In genomic region chr3:110773413-110773954, GRCh38 we compare ENCODE assay signal across 16 cellular contexts.
DNase-seq lines count a peak whose midpoint lies in the region; ATAC-seq, FAIRE-seq and TF ChIP-seq lines count a peak whose summit lies in the region.
"Had no signal": no experiment of that assay in that cellular context is flagged by ENCODE, and none has a peak within 500 bp of the region (broad histone marks: within the 10 kb centered on the region; RNA-seq: fewer than 3 reads in every experiment).

No MANE protein-coding gene starts in this region.

- ATAC-seq in GM21423 (IDR thresholded peaks at IDR 0.05; ENCODE audit: unreplicated experiment) = no peak
- ATAC-seq: stimulated activated naive CD8-positive, alpha-beta T cell treated with anti-CD3 and anti-CD28 coated beads, Interleukin-15, Interleukin-2, amounts not matched to agents 100 U/mL and 50 U/mL, for 24 hours had no signal

- TF ChIP-seq CTCF in Calu3 (IDR thresholded peaks at IDR 0.05; ENCODE audit: unreplicated experiment) (no peak), cardiac fibroblast (IDR thresholded peaks at IDR 0.05; ENCODE audit: low read depth, low read length) (no peak), tibial artery (IDR thresholded peaks at IDR 0.05) (no peak)

- H3K9me3 Mint-ChIP-seq in Calu3 (ENCODE audit: low read depth, unreplicated experiment) = no peaks in the 10 kb centered on the region
- H3K9me3 Mint-ChIP-seq: central memory CD8-positive, alpha-beta T cell had no signal

- no peaks in the 10 kb centered on the region for H3K9me3 ChIP-seq in mesodermal cell (ENCODE audit: control insufficient read depth, low read length)
- peaks cover 0 to 5% (median 0%) of the 10 kb centered on the region in 3 donors for H3K9me3 ChIP-seq in tibial artery
- H3K9me3 ChIP-seq: BLaER1, left ventricle myocardium inferior had no signal

- peak; percentile 68 for DNase-seq in Calu3
- peak; percentile 34 for DNase-seq in LoVo (ENCODE audit: low spot score)
- peak; percentile 33 to 75 for DNase-seq in cardiac fibroblast (ENCODE audit: low read depth in 2 of 2)
- DNase-seq in HPDE6-E6E7 (ENCODE audit: extremely low spot score) = no peak
- DNase-seq in RCC 7860 (ENCODE audit: low spot score) = no peak
- DNase-seq in tibial artery = no peak
- DNase-seq: esophagus squamous epithelium; left ventricle myocardium inferior; NCI-H1694 treated with DMSO at 0.1 percent for 48 hours; stimulated activated CD4-positive, alpha-beta T cell treated with anti-CD3 and anti-CD28 coated beads, Interleukin-2, amount 100 ng/mL, for 48 hours; stimulated activated naive CD8-positive, alpha-beta T cell treated with anti-CD3 and anti-CD28 coated beads, Interleukin-15, Interleukin-2, amounts not matched to agents 100 U/mL and 50 U/mL, for 24 hours had no signal

- intact Hi-C loops in Calu3 (cut with micrococcal nuclease; ENCODE audit: unreplicated experiment) = loop anchor here (2.0 to 5.0 kb wide), 2 partner anchors 107 to 299 kb away; partner anchors contain the start of gene NECTIN3
- intact Hi-C loops in tibial artery (cut with DNase I; ENCODE audit: low total_unique reads) = no loop called here

- peaks cover 7% of the 10 kb centered on the region for H3K4me1 ChIP-seq in mesodermal cell (ENCODE audit: control insufficient read depth, insufficient read depth, low read length, poor library complexity, severe bottlenecking)
- peaks cover 0 to 6% (median 0%) of the 10 kb centered on the region in 4 donors for H3K4me1 ChIP-seq in tibial artery
- H3K4me1 ChIP-seq: BLaER1, esophagus squamous epithelium, left ventricle myocardium inferior had no signal

- CTCF ChIA-PET in Calu3 (lab: Charles Lee) = interaction anchor here (0.7 to 1.3 kb wide), 4 partner anchors 9 to 1839 kb away, joined by 3 to 6 read pairs (median 4); no protein-coding TSS in a partner anchor

- peak overlapping the region; percentile 58 for H3K27ac Mint-ChIP-seq in Calu3 (ENCODE audit: unreplicated experiment)

- H3K4me1 Mint-ChIP-seq in Calu3 (ENCODE audit: low read depth, unreplicated experiment) = peaks cover 24% of the 10 kb centered on the region
- H3K4me1 Mint-ChIP-seq: central memory CD8-positive, alpha-beta T cell had no signal

- no peaks in the 10 kb centered on the region for H3K36me3 Mint-ChIP-seq in Calu3 (ENCODE audit: insufficient read depth, unreplicated experiment)

- H3K4me3 Mint-ChIP-seq in Calu3 (ENCODE audit: low read depth, unreplicated experiment) = no peak overlapping the region
- H3K4me3 Mint-ChIP-seq: central memory CD8-positive, alpha-beta T cell had no signal

- H3K27ac ChIP-seq in mesodermal cell (ENCODE audit: low read depth, low read length, severe bottlenecking) (peak overlapping the region; percentile 20), tibial artery (no peak overlapping the region)
- H3K27ac ChIP-seq: BLaER1, esophagus squamous epithelium, left ventricle myocardium inferior, neutrophil had no signal

- H3K36me3 ChIP-seq in mesodermal cell (ENCODE audit: control insufficient read depth, insufficient read depth, low read length) (no peaks in the 10 kb centered on the region), tibial artery (no peaks in the 10 kb centered on the region)
- H3K36me3 ChIP-seq: BLaER1, esophagus squamous epithelium, left ventricle myocardium inferior, neutrophil had no signal

- 79 to 84% methylated on average over 3 to 7 of the region's 9 CpGs for WGBS in mesodermal cell (ENCODE audit: insufficient coverage in 2 of 2), 2 experiments

- no peak for FAIRE-seq in RCC 7860 (lab: Jason Lieb, UNC)

- no TSS peak for BruUV-seq in Calu3 (replicated peaks; lab: Mats Ljungman, UMichigan)

- H3K4me3 ChIP-seq in cardiac fibroblast (replicated peaks in 1 of 2; ENCODE audit: low read depth in 2 of 2, low read length in 2 of 2) (no peak overlapping the region), mesodermal cell (ENCODE audit: extremely low read depth, insufficient read depth, low read length, poor library complexity, severe bottlenecking) (no peak overlapping the region), tibial artery (no peak overlapping the region)
- H3K4me3 ChIP-seq: BLaER1, esophagus squamous epithelium, left ventricle myocardium inferior had no signal

- H3K27me3 Mint-ChIP-seq in Calu3 (ENCODE audit: unreplicated experiment) = no peaks in the 10 kb centered on the region
- H3K27me3 Mint-ChIP-seq: central memory CD8-positive, alpha-beta T cell had no signal

- H3K27me3 ChIP-seq in tibial artery = no peaks in the 10 kb centered on the region
- H3K27me3 ChIP-seq: BLaER1, esophagus squamous epithelium, neutrophil had no signal

Comparison
In these comparisons a context has a peak if more than half of its experiments do, and no peak if none do; other contexts are left out.
1. DNase-seq: peak in Calu3 (single experiment), LoVo (single experiment) and cardiac fibroblast (2 of 2); none in HPDE6-E6E7 (single experiment), RCC 7860 (single experiment) and tibial artery (0 of 2).